Comparison of ENCODE assay signal across 1 cellular context in the genomic region with DNA sequence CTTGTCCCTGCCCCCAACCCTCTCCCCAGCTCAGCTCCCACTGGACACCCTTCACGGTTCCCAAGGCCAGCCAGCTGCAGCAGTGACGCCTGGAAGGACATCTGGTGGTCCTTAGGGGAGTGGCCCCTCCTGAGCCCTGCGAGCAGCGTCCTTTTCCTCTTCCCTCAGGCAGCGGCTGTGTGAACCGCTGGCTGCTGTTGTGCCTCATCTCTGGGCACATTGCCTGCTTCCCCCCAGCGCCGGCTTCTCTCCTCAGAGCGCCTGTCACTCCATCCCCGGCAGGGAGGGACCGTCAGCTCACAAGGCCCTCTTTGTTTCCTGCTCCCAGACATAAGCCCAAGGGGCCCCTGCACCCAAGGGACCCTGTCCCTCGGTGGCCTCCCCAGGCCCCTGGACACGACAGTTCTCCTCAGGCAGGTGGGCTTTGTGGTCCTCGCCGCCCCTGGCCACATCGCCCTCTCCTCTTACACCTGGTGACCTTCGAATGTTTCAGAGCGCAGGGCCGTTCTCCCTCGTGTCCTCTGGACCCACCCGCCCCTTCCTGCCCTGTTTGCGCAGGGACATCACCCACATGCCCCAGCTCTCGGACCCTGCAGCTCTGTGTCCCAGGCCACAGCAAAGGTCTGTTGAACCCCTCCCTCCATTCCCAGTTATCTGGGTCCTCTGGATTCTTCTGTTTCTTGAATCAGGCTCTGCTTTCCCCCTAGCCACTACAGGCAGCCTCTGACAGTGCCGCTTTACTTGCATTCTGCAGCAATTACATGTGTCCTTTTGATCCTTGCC.
TF ChIP-seq lines count a peak whose summit lies in the region.

No MANE protein-coding gene starts in this region.

TF ChIP-seq in HepG2, 621 proteins besides CTCF, POLR2A, EP300 and RAD21 (continued from another document and continues in another):
- TF ChIP-seq, protein P1, sequence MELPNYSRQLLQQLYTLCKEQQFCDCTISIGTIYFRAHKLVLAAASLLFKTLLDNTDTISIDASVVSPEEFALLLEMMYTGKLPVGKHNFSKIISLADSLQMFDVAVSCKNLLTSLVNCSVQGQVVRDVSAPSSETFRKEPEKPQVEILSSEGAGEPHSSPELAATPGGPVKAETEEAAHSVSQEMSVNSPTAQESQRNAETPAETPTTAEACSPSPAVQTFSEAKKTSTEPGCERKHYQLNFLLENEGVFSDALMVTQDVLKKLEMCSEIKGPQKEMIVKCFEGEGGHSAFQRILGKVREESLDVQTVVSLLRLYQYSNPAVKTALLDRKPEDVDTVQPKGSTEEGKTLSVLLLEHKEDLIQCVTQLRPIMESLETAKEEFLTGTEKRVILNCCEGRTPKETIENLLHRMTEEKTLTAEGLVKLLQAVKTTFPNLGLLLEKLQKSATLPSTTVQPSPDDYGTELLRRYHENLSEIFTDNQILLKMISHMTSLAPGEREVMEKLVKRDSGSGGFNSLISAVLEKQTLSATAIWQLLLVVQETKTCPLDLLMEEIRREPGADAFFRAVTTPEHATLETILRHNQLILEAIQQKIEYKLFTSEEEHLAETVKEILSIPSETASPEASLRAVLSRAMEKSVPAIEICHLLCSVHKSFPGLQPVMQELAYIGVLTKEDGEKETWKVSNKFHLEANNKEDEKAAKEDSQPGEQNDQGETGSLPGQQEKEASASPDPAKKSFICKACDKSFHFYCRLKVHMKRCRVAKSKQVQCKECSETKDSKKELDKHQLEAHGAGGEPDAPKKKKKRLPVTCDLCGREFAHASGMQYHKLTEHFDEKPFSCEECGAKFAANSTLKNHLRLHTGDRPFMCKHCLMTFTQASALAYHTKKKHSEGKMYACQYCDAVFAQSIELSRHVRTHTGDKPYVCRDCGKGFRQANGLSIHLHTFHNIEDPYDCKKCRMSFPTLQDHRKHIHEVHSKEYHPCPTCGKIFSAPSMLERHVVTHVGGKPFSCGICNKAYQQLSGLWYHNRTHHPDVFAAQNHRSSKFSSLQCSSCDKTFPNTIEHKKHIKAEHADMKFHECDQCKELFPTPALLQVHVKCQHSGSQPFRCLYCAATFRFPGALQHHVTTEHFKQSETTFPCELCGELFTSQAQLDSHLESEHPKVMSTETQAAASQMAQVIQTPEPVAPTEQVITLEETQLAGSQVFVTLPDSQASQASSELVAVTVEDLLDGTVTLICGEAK (IDR thresholded peaks at IDR 0.05) = no peak
- TF ChIP-seq, protein P1 (CRISPR knock-in tag; IDR thresholded peaks at IDR 0.05) = peak; percentile 72
- TF ChIP-seq MBNL3 (CRISPR knock-in tag; conservative IDR thresholded peaks at IDR 0.05) (no peak), ZEB1 (IDR thresholded peaks at IDR 0.05; ENCODE audit: insufficient replicate concordance, low read depth) (peak; percentile 39), RBM39 (IDR thresholded peaks at IDR 0.05; ENCODE audit: low read depth, low read length, poor library complexity, severe bottlenecking) (peak; percentile 69), PITX1 (CRISPR knock-in tag; IDR thresholded peaks at IDR 0.05) (peak; percentile 55), ZNF496 (CRISPR knock-in tag; IDR thresholded peaks at IDR 0.05; ENCODE audit: insufficient replicate concordance) (no peak), GTF2F1 (IDR thresholded peaks at IDR 0.05; ENCODE audit: low read length) (no peak), ZNF772 (CRISPR knock-in tag; IDR thresholded peaks at IDR 0.05) (peak; percentile 76; the same call in 1 of the 2 replicates), CC2D1A (CRISPR knock-in tag; IDR thresholded peaks at IDR 0.05) (no peak), GZF1 (CRISPR knock-in tag; IDR thresholded peaks at IDR 0.05) (peak; percentile 74; the same call in 1 of the 2 replicates), ARNTL (CRISPR knock-in tag; IDR thresholded peaks at IDR 0.05) (peak; percentile 59), ADNP (CRISPR knock-in tag; IDR thresholded peaks at IDR 0.05) (no peak), POLR2AphosphoS5 (IDR thresholded peaks at IDR 0.05; ENCODE audit: low read depth, low read length) (no peak), ZFYVE20 (CRISPR knock-in tag; IDR thresholded peaks at IDR 0.05; ENCODE audit: borderline replicate concordance, low read depth) (no peak), ZNF782 (CRISPR knock-in tag; IDR thresholded peaks at IDR 0.05; ENCODE audit: borderline replicate concordance) (no peak; the same call in 1 of the 2 replicates), ZSCAN31 (CRISPR knock-in tag; IDR thresholded peaks at IDR 0.05; ENCODE audit: low read depth) (peak; percentile 80; the same call in 1 of the 2 replicates)
- TF ChIP-seq, protein P2, sequence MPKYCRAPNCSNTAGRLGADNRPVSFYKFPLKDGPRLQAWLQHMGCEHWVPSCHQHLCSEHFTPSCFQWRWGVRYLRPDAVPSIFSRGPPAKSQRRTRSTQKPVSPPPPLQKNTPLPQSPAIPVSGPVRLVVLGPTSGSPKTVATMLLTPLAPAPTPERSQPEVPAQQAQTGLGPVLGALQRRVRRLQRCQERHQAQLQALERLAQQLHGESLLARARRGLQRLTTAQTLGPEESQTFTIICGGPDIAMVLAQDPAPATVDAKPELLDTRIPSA (CRISPR knock-in tag; IDR thresholded peaks at IDR 0.05; ENCODE audit: borderline replicate concordance) = no peak
- TF ChIP-seq, protein P3, sequence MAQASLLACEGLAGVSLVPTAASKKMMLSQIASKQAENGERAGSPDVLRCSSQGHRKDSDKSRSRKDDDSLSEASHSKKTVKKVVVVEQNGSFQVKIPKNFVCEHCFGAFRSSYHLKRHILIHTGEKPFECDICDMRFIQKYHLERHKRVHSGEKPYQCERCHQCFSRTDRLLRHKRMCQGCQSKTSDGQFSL (CRISPR knock-in tag; IDR thresholded peaks at IDR 0.05) = peak; percentile 61
- TF ChIP-seq, protein P4, sequence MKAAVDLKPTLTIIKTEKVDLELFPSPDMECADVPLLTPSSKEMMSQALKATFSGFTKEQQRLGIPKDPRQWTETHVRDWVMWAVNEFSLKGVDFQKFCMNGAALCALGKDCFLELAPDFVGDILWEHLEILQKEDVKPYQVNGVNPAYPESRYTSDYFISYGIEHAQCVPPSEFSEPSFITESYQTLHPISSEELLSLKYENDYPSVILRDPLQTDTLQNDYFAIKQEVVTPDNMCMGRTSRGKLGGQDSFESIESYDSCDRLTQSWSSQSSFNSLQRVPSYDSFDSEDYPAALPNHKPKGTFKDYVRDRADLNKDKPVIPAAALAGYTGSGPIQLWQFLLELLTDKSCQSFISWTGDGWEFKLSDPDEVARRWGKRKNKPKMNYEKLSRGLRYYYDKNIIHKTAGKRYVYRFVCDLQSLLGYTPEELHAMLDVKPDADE (CRISPR knock-in tag; IDR thresholded peaks at IDR 0.05) = peak; percentile 85; the same call in 1 of the 2 replicates
- TF ChIP-seq, protein P5, sequence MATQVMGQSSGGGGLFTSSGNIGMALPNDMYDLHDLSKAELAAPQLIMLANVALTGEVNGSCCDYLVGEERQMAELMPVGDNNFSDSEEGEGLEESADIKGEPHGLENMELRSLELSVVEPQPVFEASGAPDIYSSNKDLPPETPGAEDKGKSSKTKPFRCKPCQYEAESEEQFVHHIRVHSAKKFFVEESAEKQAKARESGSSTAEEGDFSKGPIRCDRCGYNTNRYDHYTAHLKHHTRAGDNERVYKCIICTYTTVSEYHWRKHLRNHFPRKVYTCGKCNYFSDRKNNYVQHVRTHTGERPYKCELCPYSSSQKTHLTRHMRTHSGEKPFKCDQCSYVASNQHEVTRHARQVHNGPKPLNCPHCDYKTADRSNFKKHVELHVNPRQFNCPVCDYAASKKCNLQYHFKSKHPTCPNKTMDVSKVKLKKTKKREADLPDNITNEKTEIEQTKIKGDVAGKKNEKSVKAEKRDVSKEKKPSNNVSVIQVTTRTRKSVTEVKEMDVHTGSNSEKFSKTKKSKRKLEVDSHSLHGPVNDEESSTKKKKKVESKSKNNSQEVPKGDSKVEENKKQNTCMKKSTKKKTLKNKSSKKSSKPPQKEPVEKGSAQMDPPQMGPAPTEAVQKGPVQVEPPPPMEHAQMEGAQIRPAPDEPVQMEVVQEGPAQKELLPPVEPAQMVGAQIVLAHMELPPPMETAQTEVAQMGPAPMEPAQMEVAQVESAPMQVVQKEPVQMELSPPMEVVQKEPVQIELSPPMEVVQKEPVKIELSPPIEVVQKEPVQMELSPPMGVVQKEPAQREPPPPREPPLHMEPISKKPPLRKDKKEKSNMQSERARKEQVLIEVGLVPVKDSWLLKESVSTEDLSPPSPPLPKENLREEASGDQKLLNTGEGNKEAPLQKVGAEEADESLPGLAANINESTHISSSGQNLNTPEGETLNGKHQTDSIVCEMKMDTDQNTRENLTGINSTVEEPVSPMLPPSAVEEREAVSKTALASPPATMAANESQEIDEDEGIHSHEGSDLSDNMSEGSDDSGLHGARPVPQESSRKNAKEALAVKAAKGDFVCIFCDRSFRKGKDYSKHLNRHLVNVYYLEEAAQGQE (IDR thresholded peaks at IDR 0.05; ENCODE audit: borderline replicate concordance in 1 of 2, low read depth in 1 of 2, low read length in 2 of 2) = peak in 1 of 2 experiments; percentile 15; a peak in 1 of 4 replicates
- TF ChIP-seq, protein P6, sequence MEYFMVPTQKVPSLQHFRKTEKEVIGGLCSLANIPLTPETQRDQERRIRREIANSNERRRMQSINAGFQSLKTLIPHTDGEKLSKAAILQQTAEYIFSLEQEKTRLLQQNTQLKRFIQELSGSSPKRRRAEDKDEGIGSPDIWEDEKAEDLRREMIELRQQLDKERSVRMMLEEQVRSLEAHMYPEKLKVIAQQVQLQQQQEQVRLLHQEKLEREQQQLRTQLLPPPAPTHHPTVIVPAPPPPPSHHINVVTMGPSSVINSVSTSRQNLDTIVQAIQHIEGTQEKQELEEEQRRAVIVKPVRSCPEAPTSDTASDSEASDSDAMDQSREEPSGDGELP (IDR thresholded peaks at IDR 0.05; ENCODE audit: borderline replicate concordance, low read depth) = peak; percentile 43; the same call in 1 of the 2 replicates
- TF ChIP-seq, protein P7, sequence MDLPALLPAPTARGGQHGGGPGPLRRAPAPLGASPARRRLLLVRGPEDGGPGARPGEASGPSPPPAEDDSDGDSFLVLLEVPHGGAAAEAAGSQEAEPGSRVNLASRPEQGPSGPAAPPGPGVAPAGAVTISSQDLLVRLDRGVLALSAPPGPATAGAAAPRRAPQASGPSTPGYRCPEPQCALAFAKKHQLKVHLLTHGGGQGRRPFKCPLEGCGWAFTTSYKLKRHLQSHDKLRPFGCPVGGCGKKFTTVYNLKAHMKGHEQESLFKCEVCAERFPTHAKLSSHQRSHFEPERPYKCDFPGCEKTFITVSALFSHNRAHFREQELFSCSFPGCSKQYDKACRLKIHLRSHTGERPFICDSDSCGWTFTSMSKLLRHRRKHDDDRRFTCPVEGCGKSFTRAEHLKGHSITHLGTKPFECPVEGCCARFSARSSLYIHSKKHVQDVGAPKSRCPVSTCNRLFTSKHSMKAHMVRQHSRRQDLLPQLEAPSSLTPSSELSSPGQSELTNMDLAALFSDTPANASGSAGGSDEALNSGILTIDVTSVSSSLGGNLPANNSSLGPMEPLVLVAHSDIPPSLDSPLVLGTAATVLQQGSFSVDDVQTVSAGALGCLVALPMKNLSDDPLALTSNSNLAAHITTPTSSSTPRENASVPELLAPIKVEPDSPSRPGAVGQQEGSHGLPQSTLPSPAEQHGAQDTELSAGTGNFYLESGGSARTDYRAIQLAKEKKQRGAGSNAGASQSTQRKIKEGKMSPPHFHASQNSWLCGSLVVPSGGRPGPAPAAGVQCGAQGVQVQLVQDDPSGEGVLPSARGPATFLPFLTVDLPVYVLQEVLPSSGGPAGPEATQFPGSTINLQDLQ (CRISPR knock-in tag; IDR thresholded peaks at IDR 0.05) = peak; percentile 37
- TF ChIP-seq, protein P8, sequence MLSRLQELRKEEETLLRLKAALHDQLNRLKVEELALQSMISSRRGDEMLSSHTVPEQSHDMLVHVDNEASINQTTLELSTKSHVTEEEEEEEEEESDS (CRISPR knock-in tag; IDR thresholded peaks at IDR 0.05; ENCODE audit: borderline replicate concordance) = no peak
- TF ChIP-seq, protein P9, sequence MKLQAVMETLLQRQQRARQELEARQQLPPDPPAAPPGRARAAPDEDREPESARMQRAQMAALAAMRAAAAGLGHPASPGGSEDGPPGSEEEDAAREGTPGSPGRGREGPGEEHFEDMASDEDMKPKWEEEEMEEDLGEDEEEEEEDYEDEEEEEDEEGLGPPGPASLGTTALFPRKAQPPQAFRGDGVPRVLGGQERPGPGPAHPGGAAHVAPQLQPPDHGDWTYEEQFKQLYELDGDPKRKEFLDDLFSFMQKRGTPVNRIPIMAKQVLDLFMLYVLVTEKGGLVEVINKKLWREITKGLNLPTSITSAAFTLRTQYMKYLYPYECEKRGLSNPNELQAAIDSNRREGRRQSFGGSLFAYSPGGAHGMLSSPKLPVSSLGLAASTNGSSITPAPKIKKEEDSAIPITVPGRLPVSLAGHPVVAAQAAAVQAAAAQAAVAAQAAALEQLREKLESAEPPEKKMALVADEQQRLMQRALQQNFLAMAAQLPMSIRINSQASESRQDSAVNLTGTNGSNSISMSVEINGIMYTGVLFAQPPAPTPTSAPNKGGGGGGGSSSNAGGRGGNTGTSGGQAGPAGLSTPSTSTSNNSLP (IDR thresholded peaks at IDR 0.05; ENCODE audit: low read depth, low read length) = no peak
